ENCODE assay signal across 8 cellular contexts in genomic region chr12:50282581-50283229, GRCh38. TPM values are rescaled to one million over a fixed set of nuclear protein-coding genes. Genes with fewer than 3 reads are reported as not detected.
DNase-seq lines count a peak whose midpoint lies in the region; ATAC-seq lines count a peak whose summit lies in the region.

No MANE protein-coding gene starts in this region.

- H3K27ac Mint-ChIP-seq in activated naive CD4-positive, alpha-beta T cell treated with anti-CD3 and anti-CD28 coated beads, Interleukin-2, amount 50 U/mL, for 24 hours, result peak overlapping the region; percentile 73
- H3K27ac Mint-ChIP-seq in central memory CD8-positive, alpha-beta T cell (ENCODE audit: low read depth), result peak overlapping the region; percentile 74

- H3K27me3 Mint-ChIP-seq in activated naive CD4-positive, alpha-beta T cell treated with anti-CD3 and anti-CD28 coated beads, Interleukin-2, amount 50 U/mL, for 24 hours, result no peaks in the 10 kb centered on the region
- no peaks in the 10 kb centered on the region for H3K27me3 Mint-ChIP-seq in central memory CD8-positive, alpha-beta T cell

- peak overlapping the region; percentile 81 for H3K4me3 Mint-ChIP-seq in activated naive CD4-positive, alpha-beta T cell treated with anti-CD3 and anti-CD28 coated beads, Interleukin-2, amount 50 U/mL, for 24 hours
- H3K4me3 Mint-ChIP-seq in central memory CD8-positive, alpha-beta T cell, result peak overlapping the region; percentile 89

- no peak for DNase-seq in activated naive CD4-positive, alpha-beta T cell treated with anti-CD3 and anti-CD28 coated beads, Interleukin-2, amount 50 U/mL, for 16 hours
- DNase-seq in NCI-H2171 treated with DMSO at 0.1 percent for 48 hours (lab: John Stamatoyannopoulos, UW) (peak; percentile 82), left lobe of liver (ENCODE audit: low spot score) (no peak), superior temporal gyrus (ENCODE audit: extremely low spot score) (peak; percentile 53), hippocampal formation (lab: John Stamatoyannopoulos, UW) (no peak)
- DNase-seq in central memory CD8-positive, alpha-beta T cell (ENCODE audit: low spot score in 2 of 2), result no peak
- DNase-seq in stimulated activated naive CD4-positive, alpha-beta T cell treated with Interleukin-2 at 50 U/mL for 16 hours (lab: John Stamatoyannopoulos, UW), result no peak

- no peaks in the 10 kb centered on the region for H3K36me3 Mint-ChIP-seq in activated naive CD4-positive, alpha-beta T cell treated with anti-CD3 and anti-CD28 coated beads, Interleukin-2, amount 50 U/mL, for 24 hours
- peaks cover 7% of the 10 kb centered on the region for H3K36me3 Mint-ChIP-seq in central memory CD8-positive, alpha-beta T cell (ENCODE audit: insufficient read depth)

- no peaks in the 10 kb centered on the region for H3K9me3 Mint-ChIP-seq in activated naive CD4-positive, alpha-beta T cell treated with anti-CD3 and anti-CD28 coated beads, Interleukin-2, amount 50 U/mL, for 24 hours
- no peaks in the 10 kb centered on the region for H3K9me3 Mint-ChIP-seq in central memory CD8-positive, alpha-beta T cell

- peak; percentile 21 for ATAC-seq in central memory CD8-positive, alpha-beta T cell (replicated peaks; ENCODE audit: extremely low read depth, poor library complexity, severe bottlenecking)
- ATAC-seq in left lobe of liver, result peak; percentile 47

- H3K4me1 Mint-ChIP-seq in activated naive CD4-positive, alpha-beta T cell treated with anti-CD3 and anti-CD28 coated beads, Interleukin-2, amount 50 U/mL, for 24 hours, result peaks cover 19% of the 10 kb centered on the region
- H3K4me1 Mint-ChIP-seq in central memory CD8-positive, alpha-beta T cell, result peaks cover 7% of the 10 kb centered on the region

RNA-seq across cellular contexts. Expression of gene LIMA1, which starts 0.6 kb away (rescaled TPM):
- total RNA-seq in left lobe of liver, result 8.7 TPM

Comparison
In these comparisons a context has a peak if more than half of its experiments do, and no peak if none do; other contexts are left out.
1. DNase-seq: peak in NCI-H2171 treated with DMSO at 0.1 percent for 48 hours (single experiment) and superior temporal gyrus (single experiment); none in activated naive CD4-positive, alpha-beta T cell treated with anti-CD3 and anti-CD28 coated beads, Interleukin-2, amount 50 U/mL, for 16 hours (single experiment), central memory CD8-positive, alpha-beta T cell (0 of 2), left lobe of liver (single experiment), stimulated activated naive CD4-positive, alpha-beta T cell treated with Interleukin-2 at 50 U/mL for 16 hours (single experiment) and hippocampal formation (0 of 2).